Comparison of ENCODE assay signal across 22 cellular contexts in the genomic region with DNA sequence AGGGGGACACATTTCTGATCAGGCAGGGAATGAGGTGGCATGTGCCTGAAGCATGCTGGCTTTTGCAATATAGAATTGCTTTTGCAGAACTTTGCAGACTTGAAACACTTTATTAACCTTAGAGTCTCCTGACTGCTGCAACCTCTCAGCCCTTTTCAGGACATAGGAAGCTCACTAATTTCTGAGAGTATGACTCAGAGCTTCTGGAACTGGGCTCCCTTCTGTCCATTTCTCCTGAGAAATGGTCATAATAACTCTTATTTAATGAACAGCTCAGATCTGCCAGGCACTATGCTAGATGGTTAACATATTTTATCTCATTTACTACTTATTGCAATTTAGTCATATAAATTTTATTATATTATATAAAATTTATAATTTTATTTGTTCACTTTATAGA. TPM values are rescaled to one million over a fixed set of nuclear protein-coding genes. Genes with fewer than 3 reads are reported as not detected.
DNase-seq lines count a peak whose midpoint lies in the region; TF ChIP-seq lines count a peak whose summit lies in the region.
"Had no signal": no experiment of that assay in that cellular context is flagged by ENCODE, and none has a peak within 500 bp of the region (broad histone marks: within the 10 kb centered on the region; RNA-seq: fewer than 3 reads in every experiment).

No MANE protein-coding gene starts in this region.

- H3K4me1 Mint-ChIP-seq in H9, result no peaks in the 10 kb centered on the region
- H3K4me1 Mint-ChIP-seq: CD4-positive, CD25-positive, alpha-beta regulatory T cell; GM23338 had no signal

- H3K23ac ChIP-seq in H9 (ENCODE audit: insufficient read length, low read depth, low read length), result no peak overlapping the region

- no peak overlapping the region for H2BK12ac ChIP-seq in H9 (ENCODE audit: insufficient read length, low read depth, low read length)

- no peak overlapping the region for H3K18ac ChIP-seq in H9 (ENCODE audit: insufficient read length, low read depth, low read length)

- no TSS peak for BruUV-seq in A673 (replicated peaks; lab: Mats Ljungman, UMichigan)

- H3K27me3 ChIP-seq in H9 (ENCODE audit: insufficient read depth, low read length) (no peaks in the 10 kb centered on the region), A673 (replicated peaks; ENCODE audit: insufficient read depth, low read depth, low read length, poor library complexity) (no peaks in the 10 kb centered on the region)
- H3K27me3 ChIP-seq: BE2C had no signal

- intact Hi-C loops in A673 (cut with micrococcal nuclease; ENCODE audit: unreplicated experiment), result no loop called here

- no peaks in the 10 kb centered on the region for H3K9me3 Mint-ChIP-seq in H9
- H3K9me3 Mint-ChIP-seq: CD4-positive, CD25-positive, alpha-beta regulatory T cell; GM23338 had no signal

- peak; percentile 42 for DNase-seq in EH (ENCODE audit: low read depth)
- DNase-seq in HT1080 (ENCODE audit: low read depth), result peak; percentile 35
- DNase-seq in astrocyte of the hippocampus (ENCODE audit: low read depth, low spot score), result peak; percentile 31
- peak; percentile 6 for DNase-seq in non-pigmented ciliary epithelial cell (ENCODE audit: low read depth)
- DNase-seq in H9, result no peak
- no peak for DNase-seq in stimulated activated naive CD4-positive, alpha-beta T cell treated with Interleukin-2 at 50 U/mL for 16 hours (lab: John Stamatoyannopoulos, UW)
- no peak for DNase-seq in A673 (ENCODE audit: low spot score)
- no peak for DNase-seq in erythroblast (lab: John Stamatoyannopoulos, UW)
- DNase-seq: BE2C; Caco-2; CD4-positive, CD25-positive, alpha-beta regulatory T cell; NCI-H1048; NCI-H1436; NCI-H2029; NCI-H2171; NCI-H446 treated with DMSO at 0.1 percent for 48 hours; NCI-H748 treated with DMSO at 0.1 percent for 48 hours; NK-92 treated with Interleukin-12 subunit alpha and Interleukin-12 subunit beta, amount 100 ng/mL, for 24 hours; RPMI8226; SIG-M5 had no signal

- no peak overlapping the region for H4K8ac ChIP-seq in H9 (replicated peaks; ENCODE audit: insufficient read length, low read depth, low read length)

- no peak overlapping the region for H3K4ac ChIP-seq in H9 (ENCODE audit: low read depth, low read length)

- no peaks in the 10 kb centered on the region for H3K9me3 ChIP-seq in H9 (ENCODE audit: control insufficient read depth, low read depth, low read length)
- H3K9me3 ChIP-seq in A673 (ENCODE audit: low read depth, low read length, poor library complexity, severe bottlenecking), result no peaks in the 10 kb centered on the region
- H3K9me3 ChIP-seq: BE2C, Caco-2 had no signal

- H3K79me1 ChIP-seq in H9 (ENCODE audit: insufficient read depth, low read depth, low read length, poor library complexity, severe bottlenecking), result no peaks in the 10 kb centered on the region

- H3K27ac Mint-ChIP-seq in H9, result no peak overlapping the region
- H3K27ac Mint-ChIP-seq: CD4-positive, CD25-positive, alpha-beta regulatory T cell; GM23338 had no signal

- no peak overlapping the region for H2AK5ac ChIP-seq in H9 (ENCODE audit: insufficient read length, low read length)

- CTCF ChIA-PET in A673 (lab: Charles Lee), result interaction anchor here (0.6 kb wide), 1 partner anchor 13 kb away, joined by 4 read pairs; no protein-coding TSS in a partner anchor

- TF ChIP-seq CTCF in H9 (conservative IDR thresholded peaks at IDR 0.05) (no peak), A673 (conservative IDR thresholded peaks at IDR 0.05; ENCODE audit: low read depth, low read length) (no peak)

- no peak overlapping the region for H3K4me3 ChIP-seq in A673 (ENCODE audit: low read depth, low read length, poor library complexity, severe bottlenecking)
- H3K4me3 ChIP-seq: GM23338 had no signal

- H2AFZ ChIP-seq in H9 (ENCODE audit: low read length), result no peak overlapping the region
- H2AFZ ChIP-seq: GM23338 had no signal

- no peak overlapping the region for H3K9ac ChIP-seq in H9 (ENCODE audit: extremely low read depth, insufficient read length, low read length)
- H3K9ac ChIP-seq: KMS-11 had no signal

- no peak overlapping the region for H3K4me3 Mint-ChIP-seq in H9
- H3K4me3 Mint-ChIP-seq: CD4-positive, CD25-positive, alpha-beta regulatory T cell; GM23338 had no signal

- H4K91ac ChIP-seq in H9 (ENCODE audit: insufficient read length, low read depth, low read length), result no peak overlapping the region

- H3K27ac ChIP-seq in H9 (ENCODE audit: insufficient read length, low read depth, low read length) (no peak overlapping the region), A673 (ENCODE audit: low read depth, low read length, poor library complexity, severe bottlenecking) (no peak overlapping the region)
- H3K27ac ChIP-seq: KMS-11 had no signal

- no peak overlapping the region for H3K14ac ChIP-seq in H9 (ENCODE audit: insufficient read depth, low read length)

- H2BK5ac ChIP-seq in H9 (ENCODE audit: insufficient read length, low read length), result no peak overlapping the region

- peaks cover 6% of the 10 kb centered on the region; the same call in 1 of the 2 replicates for H3K27me3 Mint-ChIP-seq in H9 (ENCODE audit: low read depth)
- H3K27me3 Mint-ChIP-seq: CD4-positive, CD25-positive, alpha-beta regulatory T cell had no signal

- H3K56ac ChIP-seq in H9 (ENCODE audit: insufficient read length, low read depth, low read length), result no peak overlapping the region

- H3K4me1 ChIP-seq in H9 (ENCODE audit: insufficient read depth, low read length) (no peaks in the 10 kb centered on the region), A673 (ENCODE audit: insufficient read depth, low read length, poor library complexity, severe bottlenecking) (no peaks in the 10 kb centered on the region)
- H3K4me1 ChIP-seq: Caco-2 had no signal

- TF ChIP-seq POLR2A in erythroblast (IDR thresholded peaks at IDR 0.05; ENCODE audit: low read length), result no peak

- H2BK15ac ChIP-seq in H9 (ENCODE audit: low read depth, low read length), result no peak overlapping the region

- H3K36me3 Mint-ChIP-seq in H9 (ENCODE audit: insufficient read depth in 1 of 3, low read depth in 3 of 3), result no peaks in the 10 kb centered on the region
- H3K36me3 Mint-ChIP-seq: CD4-positive, CD25-positive, alpha-beta regulatory T cell had no signal

- no peaks in the 10 kb centered on the region for H3K79me2 ChIP-seq in H9 (ENCODE audit: insufficient read depth, low read length)

- H2BK20ac ChIP-seq in H9 (ENCODE audit: low read depth, low read length, poor library complexity, severe bottlenecking), result no peak overlapping the region

- no peak overlapping the region for H2BK120ac ChIP-seq in H9 (ENCODE audit: low read depth, low read length, poor library complexity, severe bottlenecking)

- no peak overlapping the region for H3K4me2 ChIP-seq in H9 (ENCODE audit: insufficient read depth, insufficient read length, low read length)
- H3K4me2 ChIP-seq: GM23338, KMS-11 had no signal

- no peaks in the 10 kb centered on the region for H3K36me3 ChIP-seq in A673 (ENCODE audit: insufficient read depth, low read length, poor library complexity, severe bottlenecking)
- H3K36me3 ChIP-seq: BE2C had no signal

- no peak overlapping the region for H4K5ac ChIP-seq in H9 (ENCODE audit: insufficient read length, low read depth, low read length)

- H3K23me2 ChIP-seq in H9 (ENCODE audit: insufficient read length, low read depth, low read length, poor library complexity, severe bottlenecking), result no peaks in the 10 kb centered on the region

- H4K20me1 ChIP-seq in H9 (ENCODE audit: control insufficient read depth, insufficient read depth, insufficient read length), result no peaks in the 10 kb centered on the region

- no peak overlapping the region for H3T11ph ChIP-seq in H9 (ENCODE audit: low read length)

- POLR2A ChIA-PET in A673 (lab: Charles Lee; ENCODE audit: low non-redundant PET), result no interaction called here

RNA-seq across cellular contexts. Expression of a gene that starts 38.6 kb away (rescaled TPM):
- total RNA-seq in HT1080 (2014; rRNA removed; shearing (Covaris generic)), result 20.3 and 22.0 TPM in 2 replicates
- polyA plus RNA-seq in HT1080 (2015; cell fraction: cytosol; rRNA removed), result 11.1 and 14.2 TPM in 2 replicates
- polyA plus RNA-seq in HT1080 (2015; cell fraction: nucleus; rRNA removed), result 8.0 and 10.8 TPM in 2 replicates
- total RNA-seq in H9 (2021) (not detected in 2 replicates), A673 (2021) (35.1 and 45.2 TPM in 2 replicates)
- polyA plus RNA-seq: CD4-positive, CD25-positive, alpha-beta regulatory T cell had no signal

Comparison
In these comparisons a context has a peak if more than half of its experiments do, and no peak if none do; other contexts are left out.
1. DNase-seq: peak in EH (single experiment), HT1080 (single experiment), astrocyte of the hippocampus (single experiment) and non-pigmented ciliary epithelial cell (single experiment); none in H9 (single experiment), stimulated activated naive CD4-positive, alpha-beta T cell treated with Interleukin-2 at 50 U/mL for 16 hours (single experiment), A673 (single experiment) and erythroblast (0 of 2).
2. RNA of a gene that starts 38.6 kb away (total RNA-seq): 35.1 to 45.2 TPM in A673 and 20.3 to 22.0 TPM in HT1080; not detected in H9; every median in the first group is over 10 times any median in the second.